In genomic region chr19:49844138-49844740, GRCh38 we compare ENCODE assay signal across 31 cellular contexts. TPM values are rescaled to one million over a fixed set of nuclear protein-coding genes. Genes with fewer than 3 reads are reported as not detected.
DNase-seq lines count a peak whose midpoint lies in the region; ATAC-seq and TF ChIP-seq lines count a peak whose summit lies in the region.
"Had no signal": no experiment of that assay in that cellular context is flagged by ENCODE, and none has a peak within 500 bp of the region (broad histone marks: within the 10 kb centered on the region; RNA-seq: fewer than 3 reads in every experiment).

No MANE protein-coding gene starts in this region.

- no peaks in the 10 kb centered on the region for H3K79me2 ChIP-seq in H9 (ENCODE audit: insufficient read depth, low read length)

- H3K56ac ChIP-seq in H9 (ENCODE audit: insufficient read length, low read depth, low read length), result no peak overlapping the region

- peaks cover 10 to 26% (median 21%) of the 10 kb centered on the region in 3 experiments for H3K36me3 Mint-ChIP-seq in H9 (ENCODE audit: insufficient read depth in 1 of 3, low read depth in 3 of 3)

- H3K4me1 ChIP-seq in H9 (ENCODE audit: insufficient read depth, low read length) (no peaks in the 10 kb centered on the region), skeletal muscle tissue (ENCODE audit: control insufficient read depth in 3 of 3, insufficient read depth in 3 of 3, low read length in 3 of 3) (peaks cover 12 to 16% (median 12%) of the 10 kb centered on the region in 3 donors)
- H3K4me1 ChIP-seq: colonic mucosa had no signal

- no peak overlapping the region for H2BK12ac ChIP-seq in H9 (ENCODE audit: insufficient read length, low read depth, low read length)

- no peak overlapping the region for H2BK5ac ChIP-seq in H9 (ENCODE audit: insufficient read length, low read length)

- peaks cover 8 to 13% (median 12%) of the 10 kb centered on the region in 3 donors for H3K36me3 ChIP-seq in skeletal muscle tissue (ENCODE audit: control insufficient read depth in 3 of 3, insufficient read depth in 3 of 3, low read length in 3 of 3)
- H3K36me3 ChIP-seq: colonic mucosa, Peyer's patch had no signal

- DNase-seq in H9 (no peak), NOMO-1 (lab: John Stamatoyannopoulos, UW; ENCODE audit: unreplicated experiment in 2 of 2) (peak; percentile 86), astrocyte of the cerebellum (ENCODE audit: low read depth) (peak; percentile 56), RWPE1 (ENCODE audit: low spot score) (no peak)
- DNase-seq: activated CD4-positive, alpha-beta T cell treated with anti-CD3 and anti-CD28 coated beads for 48 hours; activated naive CD4-positive, alpha-beta T cell treated with anti-CD3 and anti-CD28 coated beads for 36 hours; activated T-cell treated with anti-CD3 and anti-CD28 coated beads, Interleukin-2, amount 50 U/mL, for 4 hours; amniotic stem cell; CD4-positive, alpha-beta T cell; colonic mucosa; effector memory CD8-positive, alpha-beta T cell; foreskin keratinocyte; hypothalamus; left lung; naive thymus-derived CD4-positive, alpha-beta T cell; NCI-H1105 treated with DMSO at 0.1 percent for 48 hours; NCI-H2081 treated with DMSO at 0.1 percent for 48 hours; NCI-H82; occipital lobe; Peyer's patch; stimulated activated CD4-positive, alpha-beta T cell treated with anti-CD3 and anti-CD28 coated beads, Interleukin-12 subunit alpha, Interleukin-12 subunit beta, amount 100 ng/mL, for 4 hours; stimulated activated CD4-positive, alpha-beta T cell treated with anti-CD3 and anti-CD28 coated beads, Interleukin-4, amount 100 ng/mL, for 24 hours; stimulated activated naive CD8-positive, alpha-beta T cell treated with anti-CD3 and anti-CD28 coated beads, Interleukin-15, Interleukin-2, amounts not matched to agents 100 U/mL and 50 U/mL, for 24 hours had no signal

- H3K18ac ChIP-seq in H9 (ENCODE audit: insufficient read length, low read depth, low read length), result no peak overlapping the region

- no peak overlapping the region for H4K8ac ChIP-seq in H9 (replicated peaks; ENCODE audit: insufficient read length, low read depth, low read length)

- no CpG with 5 or more reads among the region's 14 CpGs for WGBS in H9 (ENCODE audit: extremely low coverage, insufficient read length, low lambda C conversion rate)

- peaks cover 0 to 4% of the 10 kb centered on the region in 2 experiments; a peak in 1 of 5 replicates for H3K9me3 Mint-ChIP-seq in H9
- H3K9me3 Mint-ChIP-seq: CD4-positive, alpha-beta T cell; effector memory CD8-positive, alpha-beta T cell had no signal

- H3K9ac ChIP-seq in H9 (ENCODE audit: extremely low read depth, insufficient read length, low read length), result no peak overlapping the region
- H3K9ac ChIP-seq in skeletal muscle tissue (ENCODE audit: low read depth in 1 of 3, low read length in 3 of 3), result peak overlapping the region in 2 of 3 donors; percentile 72 to 74

- H3K14ac ChIP-seq in H9 (ENCODE audit: insufficient read depth, low read length), result peak overlapping the region; percentile 75; the same call in 1 of the 2 replicates

- no peak overlapping the region for H2AK5ac ChIP-seq in H9 (ENCODE audit: insufficient read length, low read length)

- no peaks in the 10 kb centered on the region for H3K27me3 ChIP-seq in H9 (ENCODE audit: insufficient read depth, low read length)
- no peaks in the 10 kb centered on the region for H3K27me3 ChIP-seq in skeletal muscle tissue (ENCODE audit: control insufficient read depth in 3 of 3, insufficient read depth in 3 of 3, low read length in 3 of 3)
- H3K27me3 ChIP-seq: colonic mucosa, foreskin keratinocyte, left lung, Peyer's patch, SJSA1 had no signal

- H4K5ac ChIP-seq in H9 (ENCODE audit: insufficient read length, low read depth, low read length), result no peak overlapping the region

- H3K4me2 ChIP-seq in H9 (ENCODE audit: insufficient read depth, insufficient read length, low read length), result no peak overlapping the region
- H3K4me2 ChIP-seq: GM23338 had no signal

- H3K9me3 ChIP-seq in H9 (ENCODE audit: control insufficient read depth, low read depth, low read length), result no peaks in the 10 kb centered on the region
- H3K9me3 ChIP-seq in skeletal muscle tissue (ENCODE audit: control insufficient read depth in 3 of 3, low read length in 3 of 3), result no peaks in the 10 kb centered on the region
- H3K9me3 ChIP-seq: colonic mucosa, left lung, Peyer's patch, SJSA1, thoracic aorta had no signal

- no peak overlapping the region for H2BK15ac ChIP-seq in H9 (ENCODE audit: low read depth, low read length)

- H2AFZ ChIP-seq in H9 (ENCODE audit: low read length), result no peak overlapping the region
- H2AFZ ChIP-seq: GM23338 had no signal

- H4K91ac ChIP-seq in H9 (ENCODE audit: insufficient read length, low read depth, low read length), result no peak overlapping the region

- POLR2A ChIA-PET in RWPE1 (lab: Yijun Ruan, JAX; ENCODE audit: low non-redundant PET), result no interaction called here

- H3K27ac Mint-ChIP-seq in H9, result peak overlapping the region in 1 of 3 experiments; percentile 15; a peak in 1 of 7 replicates
- H3K27ac Mint-ChIP-seq: activated naive CD4-positive, alpha-beta T cell treated with anti-CD3 and anti-CD28 coated beads for 36 hours; CD4-positive, alpha-beta T cell; effector memory CD8-positive, alpha-beta T cell; GM23338; T-helper 1 cell treated with Interleukin-12 subunit alpha and Interleukin-12 subunit beta and Interleukin-4 antibody, amounts not matched to agents 30 μg/mL and 1 μg/mL, for 36 hours had no signal

- in situ Hi-C loops in astrocyte of the cerebellum (cut with HindIII; ENCODE audit: low sequenced_read_pairs), result no loop called here

- H3T11ph ChIP-seq in H9 (ENCODE audit: low read length), result no peak overlapping the region

- no peak overlapping the region for H3K4ac ChIP-seq in H9 (ENCODE audit: low read depth, low read length)

- TF ChIP-seq CTCF in H9 (conservative IDR thresholded peaks at IDR 0.05) (no peak), astrocyte of the cerebellum (IDR thresholded peaks at IDR 0.05; ENCODE audit: low read depth, low read length, missing control alignments) (no peak), RWPE1 (conservative IDR thresholded peaks at IDR 0.05; ENCODE audit: low read depth) (no peak)

- no peaks in the 10 kb centered on the region for H4K20me1 ChIP-seq in H9 (ENCODE audit: control insufficient read depth, insufficient read depth, insufficient read length)

- H2BK120ac ChIP-seq in H9 (ENCODE audit: low read depth, low read length, poor library complexity, severe bottlenecking), result no peak overlapping the region

- peaks cover 2 to 5% of the 10 kb centered on the region in 2 experiments; a peak in 2 of 4 replicates for H3K4me1 Mint-ChIP-seq in H9

- H3K4me3 ChIP-seq in astrocyte of the cerebellum (ENCODE audit: low read depth, low read length) (no peak overlapping the region), skeletal muscle tissue (ENCODE audit: low read length in 3 of 3) (peak overlapping the region; percentile 30 to 64 (median 51))
- H3K4me3 ChIP-seq: colonic mucosa, GM23338, left lung, Peyer's patch, SJSA1, thoracic aorta had no signal

- no peak overlapping the region for H3K23ac ChIP-seq in H9 (ENCODE audit: insufficient read length, low read depth, low read length)

- H3K27ac ChIP-seq in H9 (ENCODE audit: insufficient read length, low read depth, low read length) (no peak overlapping the region), skeletal muscle tissue (ENCODE audit: low read depth, low read length) (peak overlapping the region; percentile 51), RWPE1 (no peak overlapping the region)
- H3K27ac ChIP-seq: colonic mucosa, foreskin keratinocyte, left lung, SJSA1, thoracic aorta had no signal

- H3K23me2 ChIP-seq in H9 (ENCODE audit: insufficient read length, low read depth, low read length, poor library complexity, severe bottlenecking), result no peaks in the 10 kb centered on the region

- H2BK20ac ChIP-seq in H9 (ENCODE audit: low read depth, low read length, poor library complexity, severe bottlenecking), result no peak overlapping the region

- peaks cover 1% of the 10 kb centered on the region for H3K27me3 Mint-ChIP-seq in H9 (ENCODE audit: low read depth)
- H3K27me3 Mint-ChIP-seq: CD4-positive, alpha-beta T cell; effector memory CD8-positive, alpha-beta T cell had no signal

- H3K4me3 Mint-ChIP-seq in H9, result no peak overlapping the region
- H3K4me3 Mint-ChIP-seq: activated naive CD4-positive, alpha-beta T cell treated with anti-CD3 and anti-CD28 coated beads for 36 hours; activated T-cell treated with anti-CD3 and anti-CD28 coated beads, Interleukin-2, amount 50 U/mL, for 4 hours; CD4-positive, alpha-beta T cell; effector memory CD8-positive, alpha-beta T cell; GM23338; naive thymus-derived CD4-positive, alpha-beta T cell; T-helper 1 cell treated with Interleukin-12 subunit alpha and Interleukin-12 subunit beta and Interleukin-4 antibody, amounts not matched to agents 30 μg/mL and 1 μg/mL, for 36 hours had no signal

- no peaks in the 10 kb centered on the region for H3K79me1 ChIP-seq in H9 (ENCODE audit: insufficient read depth, low read depth, low read length, poor library complexity, severe bottlenecking)

- CTCF ChIA-PET in RWPE1 (lab: Yijun Ruan, JAX), result interaction anchor here (0.7 kb wide), 1 partner anchor 25 kb away, joined by 3 read pairs; no protein-coding TSS in a partner anchor

- ATAC-seq in GM19395 (IDR thresholded peaks at IDR 0.05; ENCODE audit: unreplicated experiment), result no peak
- no peak for ATAC-seq in HG03095 (IDR thresholded peaks at IDR 0.05; ENCODE audit: unreplicated experiment)
- ATAC-seq: activated T-cell treated with anti-CD3 and anti-CD28 coated beads, Interleukin-2, amount 50 U/mL, for 4 hours; effector memory CD8-positive, alpha-beta T cell; esophagus mucosa; foreskin keratinocyte; GM23338; left lung; naive thymus-derived CD4-positive, alpha-beta T cell; stimulated activated naive CD8-positive, alpha-beta T cell treated with anti-CD3 and anti-CD28 coated beads, Interleukin-15, Interleukin-2, amounts not matched to agents 100 U/mL and 50 U/mL, for 24 hours had no signal

RNA-seq across cellular contexts. Expression of gene PTOV1, which starts 6.7 kb away (rescaled TPM):
- total RNA-seq in H9 (2021) (309 and 317 TPM in 2 replicates), skeletal muscle tissue (63.7 TPM)

RNA-seq across cellular contexts. Expression of gene PNKP, which starts 23.1 kb away (rescaled TPM):
- total RNA-seq in H9 (2021) (144 and 157 TPM in 2 replicates), skeletal muscle tissue (17.2 TPM)

RNA-seq across cellular contexts. Expression of gene MED25, which starts 26.1 kb away (rescaled TPM):
- total RNA-seq in H9 (2021) (76.7 and 77.5 TPM in 2 replicates), skeletal muscle tissue (11.0 TPM)

RNA-seq across cellular contexts. Expression of gene FUZ, which starts 31.1 kb away (rescaled TPM):
- 25.1 and 29.7 TPM in 2 replicates for total RNA-seq in H9 (2021)
- total RNA-seq in skeletal muscle tissue, result 12.5 TPM

RNA-seq across cellular contexts. Expression of gene AKT1S1, which starts 32.9 kb away (rescaled TPM):
- 43.5 and 44.6 TPM in 2 replicates for total RNA-seq in H9 (2021)
- 3.1 TPM for total RNA-seq in skeletal muscle tissue

Comparison
In these comparisons a context has a peak if more than half of its experiments do, and no peak if none do; other contexts are left out.
1. DNase-seq: peak in NOMO-1 (2 of 2) and astrocyte of the cerebellum (single experiment); none in H9 (single experiment) and RWPE1 (single experiment).